In genomic region chr1:2351723-2352122, GRCh38 we compare ENCODE assay signal across 31 cellular contexts.
"Had no signal": no experiment of that assay in that cellular context is flagged by ENCODE, and none has a peak within 500 bp of the region (broad histone marks: within the 10 kb centered on the region; RNA-seq: fewer than 3 reads in every experiment).

No MANE protein-coding gene starts in this region.

- ATAC-seq: activated naive CD8-positive, alpha-beta T cell treated with anti-CD3 and anti-CD28 coated beads, Interleukin-2, amount 50 U/mL, for 24 hours; activated T-helper 17 cell treated with anti-CD3 and anti-CD28 coated beads, Interleukin-2, amount 50 U/mL, for 72 hours; heart right ventricle; left lung; pancreas; psoas muscle; right lobe of liver; stimulated activated memory B cell treated with anti-CD40 and anti-IgM and Interleukin-4, amounts not matched to agents 10 μg/mL and 1 μg/mL and 100 μg/mL, for 72 hours had no signal

- H3K36me3 Mint-ChIP-seq: activated naive CD4-positive, alpha-beta T cell treated with anti-CD3 and anti-CD28 coated beads, Interleukin-2, amount 50 U/mL, for 24 hours; stimulated activated memory B cell treated with anti-CD40 and anti-IgM and Interleukin-4, amounts not matched to agents 10 μg/mL and 1 μg/mL and 100 μg/mL, for 72 hours had no signal

- H3K4me1 Mint-ChIP-seq: activated CD4-positive, alpha-beta memory T cell treated with anti-CD3 and anti-CD28 coated beads, Interleukin-2, amount 10 ng/mL, durations not matched to agents 7 days and 5 days; activated CD4-positive, alpha-beta T cell treated with anti-CD3 and anti-CD28 coated beads, Interleukin-2, amount 10 ng/mL, durations not matched to agents 7 days and 5 days; activated naive CD4-positive, alpha-beta T cell treated with anti-CD3 and anti-CD28 coated beads, Interleukin-2, amount 50 U/mL, for 24 hours; activated naive CD8-positive, alpha-beta T cell treated with anti-CD3 and anti-CD28 coated beads, Interleukin-2, amount 50 U/mL, for 24 hours; activated T-helper 17 cell treated with anti-CD3 and anti-CD28 coated beads, Interleukin-2, amount 50 U/mL, for 72 hours had no signal

- H3K27ac Mint-ChIP-seq: activated CD4-positive, alpha-beta memory T cell treated with anti-CD3 and anti-CD28 coated beads, Interleukin-2, amount 10 ng/mL, durations not matched to agents 7 days and 5 days; activated CD4-positive, alpha-beta T cell treated with anti-CD3 and anti-CD28 coated beads, Interleukin-2, amount 10 ng/mL, durations not matched to agents 7 days and 5 days; activated naive CD4-positive, alpha-beta T cell treated with anti-CD3 and anti-CD28 coated beads, Interleukin-2, amount 50 U/mL, for 24 hours; activated naive CD8-positive, alpha-beta T cell treated with anti-CD3 and anti-CD28 coated beads, Interleukin-2, amount 50 U/mL, for 24 hours; activated T-cell treated with anti-CD3 and anti-CD28 coated beads, Interleukin-2, amount 50 U/mL, for 24 hours; activated T-helper 17 cell treated with anti-CD3 and anti-CD28 coated beads, Interleukin-2, amount 50 U/mL, for 72 hours; stimulated activated memory B cell treated with anti-CD40 and anti-IgM and Interleukin-4, amounts not matched to agents 10 μg/mL and 1 μg/mL and 100 μg/mL, for 72 hours; T-helper 1 cell treated with Interleukin-12 subunit alpha and Interleukin-12 subunit beta and Interleukin-4 antibody, amounts not matched to agents 30 μg/mL and 1 μg/mL, for 36 hours had no signal

- H3K4me3 ChIP-seq: esophagus squamous epithelium, heart right ventricle, left lung, pancreas, psoas muscle, right lobe of liver, skin epidermis, stomach, thyroid gland had no signal

- H3K9me3 ChIP-seq: esophagus squamous epithelium, heart right ventricle, left lung, pancreas, psoas muscle, right lobe of liver, stomach, thyroid gland had no signal

- H3K27ac ChIP-seq: epithelial cell of prostate, esophagus squamous epithelium, heart right ventricle, left lung, pancreas, psoas muscle, right lobe of liver, skin epidermis, thyroid gland, VCaP had no signal

- H3K9me3 Mint-ChIP-seq: activated CD4-positive, alpha-beta memory T cell treated with anti-CD3 and anti-CD28 coated beads, Interleukin-2, amount 10 ng/mL, durations not matched to agents 7 days and 5 days; activated CD4-positive, alpha-beta T cell treated with anti-CD3 and anti-CD28 coated beads, Interleukin-2, amount 10 ng/mL, durations not matched to agents 7 days and 5 days; activated naive CD4-positive, alpha-beta T cell treated with anti-CD3 and anti-CD28 coated beads, Interleukin-2, amount 50 U/mL, for 24 hours; activated naive CD8-positive, alpha-beta T cell treated with anti-CD3 and anti-CD28 coated beads, Interleukin-2, amount 50 U/mL, for 24 hours; activated T-cell treated with anti-CD3 and anti-CD28 coated beads, Interleukin-2, amount 50 U/mL, for 24 hours; activated T-helper 17 cell treated with anti-CD3 and anti-CD28 coated beads, Interleukin-2, amount 50 U/mL, for 72 hours; stimulated activated memory B cell treated with anti-CD40 and anti-IgM and Interleukin-4, amounts not matched to agents 10 μg/mL and 1 μg/mL and 100 μg/mL, for 72 hours; T-helper 1 cell treated with Interleukin-12 subunit alpha and Interleukin-12 subunit beta and Interleukin-4 antibody, amounts not matched to agents 30 μg/mL and 1 μg/mL, for 36 hours had no signal

- H3K27me3 Mint-ChIP-seq: activated CD4-positive, alpha-beta memory T cell treated with anti-CD3 and anti-CD28 coated beads, Interleukin-2, amount 10 ng/mL, durations not matched to agents 7 days and 5 days; activated CD4-positive, alpha-beta T cell treated with anti-CD3 and anti-CD28 coated beads, Interleukin-2, amount 10 ng/mL, durations not matched to agents 7 days and 5 days; activated naive CD4-positive, alpha-beta T cell treated with anti-CD3 and anti-CD28 coated beads, Interleukin-2, amount 50 U/mL, for 24 hours; activated naive CD8-positive, alpha-beta T cell treated with anti-CD3 and anti-CD28 coated beads, Interleukin-2, amount 50 U/mL, for 24 hours; activated T-cell treated with anti-CD3 and anti-CD28 coated beads, Interleukin-2, amount 50 U/mL, for 24 hours; activated T-helper 17 cell treated with anti-CD3 and anti-CD28 coated beads, Interleukin-2, amount 50 U/mL, for 72 hours; stimulated activated memory B cell treated with anti-CD40 and anti-IgM and Interleukin-4, amounts not matched to agents 10 μg/mL and 1 μg/mL and 100 μg/mL, for 72 hours had no signal

- H3K4me1 ChIP-seq: left lung, pancreas, psoas muscle, right lobe of liver, thyroid gland had no signal

- DNase-seq: activated CD4-positive, alpha-beta memory T cell treated with anti-CD3 and anti-CD28 coated beads, Interleukin-2, amount 10 ng/mL, durations not matched to agents 7 days and 5 days; activated CD4-positive, alpha-beta T cell treated with anti-CD3 and anti-CD28 coated beads for 1 hour; activated CD4-positive, alpha-beta T cell treated with anti-CD3 and anti-CD28 coated beads, Interleukin-2, amount 10 ng/mL, durations not matched to agents 7 days and 5 days; activated CD8-positive, alpha-beta memory T cell treated with anti-CD3 and anti-CD28 coated beads, Interleukin-2, amount 50 U/mL, for 48 hours; activated naive CD8-positive, alpha-beta T cell treated with anti-CD3 and anti-CD28 coated beads, Interleukin-2, amount 50 U/mL, for 24 hours; activated T-cell treated with anti-CD3 and anti-CD28 coated beads, Interleukin-2, amount 50 U/mL, for 24 hours; dermis blood vessel endothelial cell; effector CD8-positive, alpha-beta T cell; esophagus squamous epithelium; foreskin melanocyte; kidney glomerular epithelial cell; mammary epithelial cell; stimulated activated CD4-positive, alpha-beta T cell treated with anti-CD3 and anti-CD28 coated beads, Interleukin-1b, Interleukin-23, amount 100 ng/mL, for 48 hours; stimulated activated CD4-positive, alpha-beta T cell treated with anti-CD3 and anti-CD28 coated beads, Interleukin-4, amount 100 ng/mL, for 4 hours; stimulated activated CD8-positive, alpha-beta memory T cell treated with anti-CD3 and anti-CD28 coated beads, Interleukin-4, amount 100 ng/mL, for 48 hours; stomach; SW 1271; T-helper 9 cell; thyroid gland had no signal

- H3K27me3 ChIP-seq: heart right ventricle, pancreas, right lobe of liver, stomach, thyroid gland had no signal

- H3K4me3 Mint-ChIP-seq: activated CD4-positive, alpha-beta memory T cell treated with anti-CD3 and anti-CD28 coated beads, Interleukin-2, amount 10 ng/mL, durations not matched to agents 7 days and 5 days; activated CD4-positive, alpha-beta T cell treated with anti-CD3 and anti-CD28 coated beads, Interleukin-2, amount 10 ng/mL, durations not matched to agents 7 days and 5 days; activated naive CD4-positive, alpha-beta T cell treated with anti-CD3 and anti-CD28 coated beads, Interleukin-2, amount 50 U/mL, for 24 hours; activated naive CD8-positive, alpha-beta T cell treated with anti-CD3 and anti-CD28 coated beads, Interleukin-2, amount 50 U/mL, for 24 hours; activated T-cell treated with anti-CD3 and anti-CD28 coated beads, Interleukin-2, amount 50 U/mL, for 24 hours; activated T-helper 17 cell treated with anti-CD3 and anti-CD28 coated beads, Interleukin-2, amount 50 U/mL, for 72 hours; stimulated activated memory B cell treated with anti-CD40 and anti-IgM and Interleukin-4, amounts not matched to agents 10 μg/mL and 1 μg/mL and 100 μg/mL, for 72 hours; T-helper 1 cell treated with Interleukin-12 subunit alpha and Interleukin-12 subunit beta and Interleukin-4 antibody, amounts not matched to agents 30 μg/mL and 1 μg/mL, for 36 hours had no signal

- H3K36me3 ChIP-seq: esophagus squamous epithelium, heart right ventricle, left lung, pancreas, right lobe of liver, stomach, thyroid gland had no signal
